ENCODE assay signal across 1 cellular context in genomic region chr21:43299441-43300277, GRCh38.
TF ChIP-seq lines count a peak whose summit lies in the region.

No MANE protein-coding gene starts in this region.

TF ChIP-seq in HepG2, 621 proteins besides CTCF, POLR2A, EP300 and RAD21 (continued from another document and continues in another):
- peak; percentile 86 for TF ChIP-seq ZBTB37 (CRISPR knock-in tag; IDR thresholded peaks at IDR 0.05)
- no peak for TF ChIP-seq ZNF660 (CRISPR knock-in tag; IDR thresholded peaks at IDR 0.05; ENCODE audit: borderline replicate concordance, low read depth)
- TF ChIP-seq ZNF24 (IDR thresholded peaks at IDR 0.05), result no peak
- no peak for TF ChIP-seq SIX1 (CRISPR knock-in tag; IDR thresholded peaks at IDR 0.05; ENCODE audit: borderline replicate concordance)
- peak; percentile 79 for TF ChIP-seq FOSL2 (CRISPR knock-in tag; IDR thresholded peaks at IDR 0.05)
- TF ChIP-seq TBX3 (IDR thresholded peaks at IDR 0.05; ENCODE audit: borderline replicate concordance), result no peak
- TF ChIP-seq NR3C1 (CRISPR knock-in tag; IDR thresholded peaks at IDR 0.05), result no peak
- no peak for TF ChIP-seq NCOA1 (CRISPR knock-in tag; IDR thresholded peaks at IDR 0.05)
- TF ChIP-seq ZNF597 (CRISPR knock-in tag; IDR thresholded peaks at IDR 0.05), result no peak
- TF ChIP-seq CCDC6 (CRISPR knock-in tag; IDR thresholded peaks at IDR 0.05), result no peak
- no peak for TF ChIP-seq ZNF446 (CRISPR knock-in tag; IDR thresholded peaks at IDR 0.05)
- no peak for TF ChIP-seq TBP (CRISPR knock-in tag; IDR thresholded peaks at IDR 0.05)
- peak; percentile 79 for TF ChIP-seq FOXA3 (CRISPR knock-in tag; IDR thresholded peaks at IDR 0.05)
- no peak for TF ChIP-seq ZNF547 (CRISPR knock-in tag; IDR thresholded peaks at IDR 0.05)
- TF ChIP-seq ZEB1 (IDR thresholded peaks at IDR 0.05; ENCODE audit: insufficient replicate concordance, low read depth), result peak; percentile 70
- TF ChIP-seq KAT2B (IDR thresholded peaks at IDR 0.05; ENCODE audit: borderline replicate concordance, low read depth, low read length), result no peak
- TF ChIP-seq ZFP36 (IDR thresholded peaks at IDR 0.05; ENCODE audit: borderline replicate concordance, low read depth, low read length, partially characterized antibody), result no peak
- peak; percentile 37; the same call in 1 of the 2 replicates for TF ChIP-seq ZC3H13 (CRISPR knock-in tag; IDR thresholded peaks at IDR 0.05)
- TF ChIP-seq GZF1 (CRISPR knock-in tag; IDR thresholded peaks at IDR 0.05), result no peak
- TF ChIP-seq SMAD9 (CRISPR knock-in tag; IDR thresholded peaks at IDR 0.05), result no peak
- no peak for TF ChIP-seq ZNF20 (CRISPR knock-in tag; IDR thresholded peaks at IDR 0.05)
- TF ChIP-seq ZNF710 (CRISPR knock-in tag; IDR thresholded peaks at IDR 0.05; ENCODE audit: borderline replicate concordance), result 0 out of 2 replicates have a peak, but pooled peaks have one; percentile 40
- peak; percentile 73; the same call in 1 of the 2 replicates for TF ChIP-seq HIVEP1 (CRISPR knock-in tag; IDR thresholded peaks at IDR 0.05)
- peak; percentile 76; the same call in 1 of the 2 replicates for TF ChIP-seq THRA (CRISPR knock-in tag; IDR thresholded peaks at IDR 0.05; ENCODE audit: borderline replicate concordance)
- no peak for TF ChIP-seq KMT2B (CRISPR knock-in tag; IDR thresholded peaks at IDR 0.05)
- TF ChIP-seq TP53 (CRISPR knock-in tag; conservative IDR thresholded peaks at IDR 0.05), result no peak
- no peak for TF ChIP-seq ZBTB26 (CRISPR knock-in tag; IDR thresholded peaks at IDR 0.05; ENCODE audit: borderline replicate concordance)
- no peak for TF ChIP-seq MEIS2 (CRISPR knock-in tag; IDR thresholded peaks at IDR 0.05)
- peak; percentile 44; the same call in 1 of the 2 replicates for TF ChIP-seq ZNF292 (CRISPR knock-in tag; IDR thresholded peaks at IDR 0.05; ENCODE audit: borderline replicate concordance, low read depth)
- TF ChIP-seq DMTF1 (CRISPR knock-in tag; IDR thresholded peaks at IDR 0.05), result no peak
- TF ChIP-seq CBX5 (CRISPR knock-in tag; IDR thresholded peaks at IDR 0.05; ENCODE audit: borderline replicate concordance), result peak; percentile 17; the same call in 1 of the 2 replicates
- TF ChIP-seq FOXP4 (CRISPR knock-in tag; IDR thresholded peaks at IDR 0.05), result peak; percentile 81
- no peak for TF ChIP-seq HCFC1 (IDR thresholded peaks at IDR 0.05; ENCODE audit: low read depth, low read length)
- TF ChIP-seq PATZ1 (CRISPR knock-in tag; IDR thresholded peaks at IDR 0.05), result peak; percentile 88
- TF ChIP-seq SALL2 (CRISPR knock-in tag; IDR thresholded peaks at IDR 0.05), result no peak
- TF ChIP-seq ZNF720 (CRISPR knock-in tag; IDR thresholded peaks at IDR 0.05), result no peak
- no peak for TF ChIP-seq FLYWCH1 (CRISPR knock-in tag; IDR thresholded peaks at IDR 0.05)
- no peak for TF ChIP-seq DNMT1 (CRISPR knock-in tag; IDR thresholded peaks at IDR 0.05)
- peak; percentile 52; the same call in 1 of the 2 replicates for TF ChIP-seq ATF2 (CRISPR knock-in tag; IDR thresholded peaks at IDR 0.05)
- TF ChIP-seq ATF5 (CRISPR knock-in tag; IDR thresholded peaks at IDR 0.05; ENCODE audit: low read depth), result no peak
- 0 out of 2 replicates have a peak, but pooled peaks have one; percentile 20 for TF ChIP-seq ZNF770 (CRISPR knock-in tag; IDR thresholded peaks at IDR 0.05)
- no peak for TF ChIP-seq ZNF143 (CRISPR knock-in tag; IDR thresholded peaks at IDR 0.05)
- TF ChIP-seq ZNF251 (CRISPR knock-in tag; IDR thresholded peaks at IDR 0.05), result no peak
- no peak for TF ChIP-seq ZNF782 (CRISPR knock-in tag; IDR thresholded peaks at IDR 0.05; ENCODE audit: borderline replicate concordance)
- no peak for TF ChIP-seq ZBTB1 (CRISPR knock-in tag; IDR thresholded peaks at IDR 0.05; ENCODE audit: borderline replicate concordance)
- no peak for TF ChIP-seq KDM6A (CRISPR knock-in tag; IDR thresholded peaks at IDR 0.05; ENCODE audit: low read depth)
- 0 out of 2 replicates have a peak, but pooled peaks have one; percentile 50 for TF ChIP-seq ZNF644 (CRISPR knock-in tag; IDR thresholded peaks at IDR 0.05; ENCODE audit: low read depth)
- no peak for TF ChIP-seq ZNF766 (CRISPR knock-in tag; IDR thresholded peaks at IDR 0.05; ENCODE audit: borderline replicate concordance)
